In genomic region chr1:42957229-42957879, GRCh38 we compare ENCODE assay signal across 8 cellular contexts. TPM values are rescaled to one million over a fixed set of nuclear protein-coding genes. Genes with fewer than 3 reads are reported as not detected.
DNase-seq lines count a peak whose midpoint lies in the region; ATAC-seq, FAIRE-seq and TF ChIP-seq lines count a peak whose summit lies in the region.

No MANE protein-coding gene starts in this region.

- H3K36me3 Mint-ChIP-seq in nephron progenitor cell (ENCODE audit: low read depth): peaks cover 15% of the 10 kb centered on the region

- peak overlapping the region; percentile 88 for H3K27ac Mint-ChIP-seq in nephron progenitor cell

- peaks cover 4% of the 10 kb centered on the region for H3K27me3 Mint-ChIP-seq in nephron progenitor cell (ENCODE audit: low read depth, poor library complexity)

- peaks cover 80% of the 10 kb centered on the region for H3K4me1 Mint-ChIP-seq in nephron progenitor cell

- no peak for FAIRE-seq in HTR-8/SVneo (lab: Jason Lieb, UNC)

- DNase-seq in COLO668 (lab: John Stamatoyannopoulos, UW; ENCODE audit: unreplicated experiment) (peak; percentile 68), NCI-H748 (lab: John Stamatoyannopoulos, UW; ENCODE audit: unreplicated experiment) (peak; percentile 75), nephron progenitor cell (no peak), NCI-H774 (lab: John Stamatoyannopoulos, UW) (no peak), HTR-8/SVneo (ENCODE audit: insufficient read length, low spot score) (no peak)

- ATAC-seq in HG02973 (IDR thresholded peaks at IDR 0.05; ENCODE audit: unreplicated experiment) (no peak), HG02759 (IDR thresholded peaks at IDR 0.05; ENCODE audit: unreplicated experiment) (no peak)

- no peaks in the 10 kb centered on the region for H3K9me3 ChIP-seq in ectodermal cell (ENCODE audit: control insufficient read depth, low read length)

- peak overlapping the region; percentile 38 for H3K27ac ChIP-seq in ectodermal cell (ENCODE audit: insufficient read depth, low read depth, low read length, poor library complexity, severe bottlenecking)

- no peaks in the 10 kb centered on the region for H3K9me3 Mint-ChIP-seq in nephron progenitor cell

- 1% methylated on average over 26 of the region's 26 CpGs for WGBS in ectodermal cell, 2 experiments

- H3K4me3 Mint-ChIP-seq in nephron progenitor cell: peak overlapping the region; percentile 96

- TF ChIP-seq CTCF in nephron progenitor cell (IDR thresholded peaks at IDR 0.05): no peak

- peak overlapping the region; percentile 94 for H3K4me3 ChIP-seq in ectodermal cell (ENCODE audit: insufficient read depth, low read depth, low read length)

- peaks cover 56% of the 10 kb centered on the region for H3K4me1 ChIP-seq in ectodermal cell (ENCODE audit: control insufficient read depth, insufficient read depth, low read length)

- peaks cover 9% of the 10 kb centered on the region for H3K36me3 ChIP-seq in ectodermal cell (ENCODE audit: control insufficient read depth, insufficient read depth, low read length)

- no peaks in the 10 kb centered on the region for H3K27me3 ChIP-seq in ectodermal cell (ENCODE audit: control insufficient read depth, insufficient read depth, low read length, poor library complexity, severe bottlenecking)

RNA-seq across cellular contexts. Expression of gene SLC2A1, which starts 1.3 kb away (rescaled TPM):
- polyA plus RNA-seq in ectodermal cell (2013, experiment 1 of 4): 162 TPM
- 192 TPM for polyA plus RNA-seq in ectodermal cell (2013, experiment 2 of 4)
- polyA plus RNA-seq in ectodermal cell (2013, experiment 3 of 4): 137 TPM
- polyA plus RNA-seq in ectodermal cell (2013, experiment 4 of 4): 147 TPM

Comparison
In these comparisons a context has a peak if more than half of its experiments do, and no peak if none do; other contexts are left out.
1. DNase-seq: peak in COLO668 (single experiment) and NCI-H748 (single experiment); none in nephron progenitor cell (single experiment), NCI-H774 (single experiment) and HTR-8/SVneo (single experiment).